Comparison of ENCODE assay signal across 15 cellular contexts in genomic region chr20:4918473-4918872, GRCh38.
"Had no signal": no experiment of that assay in that cellular context is flagged by ENCODE, and none has a peak within 500 bp of the region (broad histone marks: within the 10 kb centered on the region; RNA-seq: fewer than 3 reads in every experiment).

No MANE protein-coding gene starts in this region.

- H3K4me1 ChIP-seq: uterus had no signal

- FAIRE-seq: keratinocyte had no signal

- H3K36me3 ChIP-seq: gastroesophageal sphincter, left lung, neural progenitor cell, ovary, uterus had no signal

- H3K27ac ChIP-seq: epithelial cell of prostate, gastroesophageal sphincter, left lung, neural progenitor cell, uterus had no signal

- H3K4me3 ChIP-seq: gastroesophageal sphincter, left lung, neural progenitor cell, ovary, uterus had no signal

- H3K9me3 ChIP-seq: gastroesophageal sphincter, left lung, ovary, uterus had no signal

- H3K27me3 ChIP-seq: gastroesophageal sphincter, left lung, neural progenitor cell, ovary, uterus had no signal

- H3K4me3 Mint-ChIP-seq: activated CD8-positive, alpha-beta T cell treated with anti-CD3 and anti-CD28 coated beads, Interleukin-2, amount 10 ng/mL, durations not matched to agents 7 days and 5 days; neural progenitor cell had no signal

- ATAC-seq: activated CD8-positive, alpha-beta T cell treated with anti-CD3 and anti-CD28 coated beads, Interleukin-2, amount 10 ng/mL, durations not matched to agents 7 days and 5 days; gastroesophageal sphincter; left lung had no signal

- H3K36me3 Mint-ChIP-seq: neural progenitor cell had no signal

- H2AFZ ChIP-seq: neural progenitor cell had no signal

- H3K4me2 ChIP-seq: neural progenitor cell had no signal

- H3K27ac Mint-ChIP-seq: activated CD8-positive, alpha-beta T cell treated with anti-CD3 and anti-CD28 coated beads, Interleukin-2, amount 10 ng/mL, durations not matched to agents 7 days and 5 days; neural progenitor cell had no signal

- H3K9me3 Mint-ChIP-seq: neural progenitor cell had no signal

- H3K9ac ChIP-seq: neural progenitor cell had no signal

- DNase-seq: activated CD4-positive, alpha-beta T cell treated with anti-CD3 and anti-CD28 coated beads for 48 hours; activated CD8-positive, alpha-beta memory T cell treated with anti-CD3 and anti-CD28 coated beads, Interleukin-2, amount 50 U/mL, for 48 hours; activated CD8-positive, alpha-beta T cell treated with anti-CD3 and anti-CD28 coated beads, Interleukin-2, amount 10 ng/mL, durations not matched to agents 7 days and 5 days; activated naive CD4-positive, alpha-beta T cell treated with Interleukin-2 at 50 U/mL for 16 hours; cortex of kidney; effector memory CD4-positive, alpha-beta T cell; left lung; mesendoderm; ovary; stimulated activated CD4-positive, alpha-beta T cell treated with anti-CD3 and anti-CD28 coated beads, Interleukin-4, amount 100 ng/mL, for 4 hours; uterus had no signal
